Comparison of ENCODE assay signal across 27 cellular contexts in genomic region chr4:128582319-128582948, GRCh38.
"Had no signal": no experiment of that assay in that cellular context is flagged by ENCODE, and none has a peak within 500 bp of the region (broad histone marks: within the 10 kb centered on the region; RNA-seq: fewer than 3 reads in every experiment).

No MANE protein-coding gene starts in this region.

- H2AFZ ChIP-seq: neural progenitor cell had no signal

- H3K9me3 ChIP-seq: body of pancreas, left lung, sigmoid colon, spleen, thyroid gland had no signal

- DNase-seq: activated B cell treated with CpG ODN at 0.5 μM for 24 hours; activated CD4-positive, alpha-beta T cell treated with anti-CD3 and anti-CD28 coated beads for 36 hours; activated CD4-positive, alpha-beta T cell treated with anti-CD3 and anti-CD28 coated beads, Interleukin-2, amount 50 U/mL, for 4 hours; activated CD8-positive, alpha-beta memory T cell treated with anti-CD3 and anti-CD28 coated beads for 24 hours; activated CD8-positive, alpha-beta memory T cell treated with anti-CD3 and anti-CD28 coated beads, Interleukin-2, amount 50 U/mL, for 4 hours; activated naive CD4-positive, alpha-beta T cell treated with anti-CD3 and anti-CD28 coated beads for 36 hours; activated naive CD8-positive, alpha-beta T cell treated with anti-CD3 and anti-CD28 coated beads, Interleukin-2, amount 10 ng/mL, durations not matched to agents 7 days and 5 days; activated T-cell treated with anti-CD3 and anti-CD28 coated beads, Interleukin-2, amount 50 U/mL, for 4 hours; anterior cingulate cortex; body of pancreas; effector CD4-positive, alpha-beta T cell; glutamatergic neuron; hippocampal formation; kidney glomerular epithelial cell; left lung; naive thymus-derived CD8-positive, alpha-beta T cell; sigmoid colon; spleen; stimulated activated CD4-positive, alpha-beta T cell treated with anti-CD3 and anti-CD28 coated beads, Interleukin-4, amount 100 ng/mL, for 24 hours; stimulated activated naive CD8-positive, alpha-beta T cell treated with anti-CD3 and anti-CD28 coated beads, Interleukin-15, Interleukin-2, amounts not matched to agents 100 U/mL and 50 U/mL, for 24 hours; T-cell; thyroid gland had no signal

- H3K4me2 ChIP-seq: neural progenitor cell had no signal

- ATAC-seq: activated CD4-positive, alpha-beta T cell treated with anti-CD3 and anti-CD28 coated beads for 36 hours; activated T-cell treated with anti-CD3 and anti-CD28 coated beads, Interleukin-2, amount 50 U/mL, for 4 hours; body of pancreas; left lung; naive thymus-derived CD8-positive, alpha-beta T cell; stimulated activated naive CD8-positive, alpha-beta T cell treated with anti-CD3 and anti-CD28 coated beads, Interleukin-15, Interleukin-2, amounts not matched to agents 100 U/mL and 50 U/mL, for 24 hours; T-cell had no signal

- H3K27me3 ChIP-seq: body of pancreas, left lung, neural progenitor cell, sigmoid colon, spleen, thyroid gland had no signal

- H3K27ac ChIP-seq: left lung, neural progenitor cell, sigmoid colon, spleen, thyroid gland had no signal

- FAIRE-seq: endometrium, frontal cortex, TTC549 had no signal

- H3K9ac ChIP-seq: neural progenitor cell had no signal

- H3K36me3 ChIP-seq: left lung, neural progenitor cell, sigmoid colon, spleen, thyroid gland had no signal

- H3K4me3 ChIP-seq: body of pancreas, left lung, lung, neural progenitor cell, sigmoid colon, spleen, thyroid gland had no signal

- H3K4me1 ChIP-seq: left lung, sigmoid colon, spleen had no signal
